ENCODE assay signal across 11 cellular contexts in genomic region chr4:169249214-169249973, GRCh38. TPM values are rescaled to one million over a fixed set of nuclear protein-coding genes. Genes with fewer than 3 reads are reported as not detected.
DNase-seq lines count a peak whose midpoint lies in the region; ATAC-seq and TF ChIP-seq lines count a peak whose summit lies in the region.
"Had no signal": no experiment of that assay in that cellular context is flagged by ENCODE, and none has a peak within 500 bp of the region (broad histone marks: within the 10 kb centered on the region; RNA-seq: fewer than 3 reads in every experiment).

No MANE protein-coding gene starts in this region.

- H3K4me3 ChIP-seq in LNCaP clone FGC (ENCODE audit: low read depth, low read length) (peak overlapping the region; percentile 14; the same call in 1 of the 2 replicates), smooth muscle cell (no peak overlapping the region)
- H3K4me3 ChIP-seq: right atrium auricular region had no signal

- H3K4me2 ChIP-seq in smooth muscle cell, result peak overlapping the region; percentile 52

- no peak overlapping the region for H2AFZ ChIP-seq in smooth muscle cell (ENCODE audit: low read depth)

- 72% methylated on average over 6 of the region's 6 CpGs for WGBS in smooth muscle cell (ENCODE audit: low lambda C conversion rate)

- H3K9me3 Mint-ChIP-seq in CD14-positive monocyte, result peaks cover 0 to 2% (median 0%) of the 10 kb centered on the region in 7 donors

- intact Hi-C loops in CD14-positive monocyte (cut with micrococcal nuclease), result no loop called here

- H3K4me1 ChIP-seq in smooth muscle cell (ENCODE audit: low read depth), result peaks cover 47% of the 10 kb centered on the region

- H3K27ac ChIP-seq in epithelial cell of prostate (peak overlapping the region; percentile 87), smooth muscle cell (ENCODE audit: low read depth) (peak overlapping the region; percentile 73)
- H3K27ac ChIP-seq: right atrium auricular region had no signal

- no peak overlapping the region for H3K4me3 Mint-ChIP-seq in CD14-positive monocyte

- no peaks in the 10 kb centered on the region for H3K9me3 ChIP-seq in smooth muscle cell (replicated peaks; ENCODE audit: low read depth)
- H3K9me3 ChIP-seq: right atrium auricular region had no signal

- peaks cover 87% of the 10 kb centered on the region for H3K79me2 ChIP-seq in smooth muscle cell (ENCODE audit: low read depth)

- H3K27me3 ChIP-seq in smooth muscle cell (ENCODE audit: low read depth), result no peaks in the 10 kb centered on the region
- H3K27me3 ChIP-seq: right atrium auricular region had no signal

- H4K20me1 ChIP-seq in smooth muscle cell (ENCODE audit: low read depth), result peaks cover 94% of the 10 kb centered on the region

- DNase-seq in LNCaP clone FGC (ENCODE audit: low read depth), result no peak
- no peak for DNase-seq in epithelial cell of prostate (ENCODE audit: low read depth, low spot score)
- DNase-seq in smooth muscle cell (lab: John Stamatoyannopoulos, UW; ENCODE audit: unreplicated experiment), result no peak
- DNase-seq in CD14-positive monocyte (ENCODE audit: low spot score), result no peak
- no peak for DNase-seq in SK-N-DZ (ENCODE audit: low spot score)
- no peak for DNase-seq in MV-4-11 (lab: John Stamatoyannopoulos, UW)
- no peak for DNase-seq in foreskin melanocyte
- DNase-seq: NCI-H1092 treated with DMSO at 0.1 percent for 48 hours; stimulated activated naive CD4-positive, alpha-beta T cell had no signal

- H3K27me3 Mint-ChIP-seq in CD14-positive monocyte (ENCODE audit: low read depth in 3 of 3), result peaks cover 0 to 2% (median 0%) of the 10 kb centered on the region in 3 donors

- H3F3A ChIP-seq in smooth muscle cell (ENCODE audit: low read depth), result peaks cover 5% of the 10 kb centered on the region

- no peak overlapping the region for H3K9ac ChIP-seq in smooth muscle cell (ENCODE audit: low read depth)

- H3K27ac Mint-ChIP-seq in CD14-positive monocyte, result no peak overlapping the region

- peaks cover 2 to 4% of the 10 kb centered on the region in 2 donors for H3K36me3 Mint-ChIP-seq in CD14-positive monocyte

- no peak for TF ChIP-seq CTCF in LNCaP clone FGC (IDR thresholded peaks at IDR 0.05; ENCODE audit: control insufficient read depth, extremely low read depth, insufficient read depth)
- TF ChIP-seq CTCF in smooth muscle cell (IDR thresholded peaks at IDR 0.05; ENCODE audit: borderline replicate concordance, insufficient read depth, poor library complexity, severe bottlenecking), result no peak
- no peak for TF ChIP-seq CTCF in CD14-positive monocyte (IDR thresholded peaks at IDR 0.05)

- peaks cover 28% of the 10 kb centered on the region for H3K4me1 Mint-ChIP-seq in CD14-positive monocyte

- no peaks in the 10 kb centered on the region for H3K36me3 ChIP-seq in smooth muscle cell (ENCODE audit: low read depth)
- H3K36me3 ChIP-seq: right atrium auricular region had no signal

- ATAC-seq in GM21529 (IDR thresholded peaks at IDR 0.05; ENCODE audit: unreplicated experiment), result peak; percentile 72

RNA-seq across cellular contexts. Expression of gene SH3RF1, which starts 21.4 kb away (rescaled TPM):
- total RNA-seq in smooth muscle cell, result 5.2 and 10.2 TPM in 2 replicates
- polyA plus RNA-seq in smooth muscle cell (9.4 and 17.9 TPM in 2 replicates), CD14-positive monocyte (1 to 10 TPM; 3.1 to 4.7 TPM)
- 2.2 and 3.1 TPM in 2 replicates for polyA plus RNA-seq in SK-N-DZ (2014; cell fraction: cytosol; rRNA removed)
- polyA plus RNA-seq in SK-N-DZ (2014; cell fraction: nucleus; rRNA removed), result 2.1 and 2.2 TPM in 2 replicates
